ENCODE assay signal across 1 cellular context in genomic region chr1:182848736-182849135, GRCh38.
TF ChIP-seq lines count a peak whose summit lies in the region.

No MANE protein-coding gene starts in this region.

TF ChIP-seq in GM12878, 131 proteins besides CTCF, POLR2A, EP300 and RAD21:
- no peak for TF ChIP-seq WRNIP1 (IDR thresholded peaks at IDR 0.05; ENCODE audit: borderline replicate concordance, low read depth, low read length)
- peak; percentile 34; the same call in 1 of the 2 replicates for TF ChIP-seq POLR2AphosphoS5 (IDR thresholded peaks at IDR 0.05; ENCODE audit: low read length)
TF ChIP-seq in GM12878: peak in this region for 1.
